Comparison of ENCODE assay signal across 12 cellular contexts in genomic region chr11:66718320-66718971, GRCh38. TPM values are rescaled to one million over a fixed set of nuclear protein-coding genes. Genes with fewer than 3 reads are reported as not detected.
DNase-seq lines count a peak whose midpoint lies in the region; ATAC-seq, FAIRE-seq and TF ChIP-seq lines count a peak whose summit lies in the region.
"Had no signal": no experiment of that assay in that cellular context is flagged by ENCODE, and none has a peak within 500 bp of the region (broad histone marks: within the 10 kb centered on the region; RNA-seq: fewer than 3 reads in every experiment).

No MANE protein-coding gene starts in this region.

- DNase-seq in astrocyte of the hippocampus (ENCODE audit: low read depth, low spot score), result peak; percentile 41
- peak; percentile 74 for DNase-seq in left kidney (ENCODE audit: low read depth, low spot score)
- DNase-seq in activated gamma-delta T cell (lab: John Stamatoyannopoulos, UW), result no peak
- DNase-seq in SW480 (ENCODE audit: low spot score), result no peak
- no peak for DNase-seq in GM12891 (ENCODE audit: insufficient read length, low spot score)
- DNase-seq: CD4-positive, CD25-positive, alpha-beta regulatory T cell; NCI-H1105 had no signal

- no peak for TF ChIP-seq POLR2A in GM12891 (IDR thresholded peaks at IDR 0.05; ENCODE audit: low read depth, low read length)

- 0 out of 2 replicates have a peak overlapping the region, but pooled peaks have one; percentile 7 for H3K9ac ChIP-seq in HUES48 (ENCODE audit: low read depth, low read length)

- no peaks in the 10 kb centered on the region for H3K27me3 ChIP-seq in HUES48 (ENCODE audit: control insufficient read depth, insufficient read depth, low read length)

- H3K27ac ChIP-seq in HUES48 (ENCODE audit: low read depth, low read length) (no peak overlapping the region), skin epidermis (peak overlapping the region in 20 of 21 experiments; percentile 37 to 88 (median 78))
- H3K27ac ChIP-seq: psoas muscle, tibial nerve had no signal

- H3K4me1 ChIP-seq in HUES48 (ENCODE audit: control insufficient read depth, insufficient read depth, low read length), result peaks cover 26% of the 10 kb centered on the region
- H3K4me1 ChIP-seq: psoas muscle, tibial nerve had no signal

- no peak for FAIRE-seq in GM12891 (lab: Jason Lieb, UNC)

- H3K9me3 ChIP-seq in HUES48 (ENCODE audit: control insufficient read depth, insufficient read depth, low read length), result no peaks in the 10 kb centered on the region
- H3K9me3 ChIP-seq: psoas muscle, tibial nerve had no signal

- peaks cover 43% of the 10 kb centered on the region for H3K36me3 ChIP-seq in HUES48 (ENCODE audit: control insufficient read depth, insufficient read depth, low read length)

- no peak for ATAC-seq in HG02840 (IDR thresholded peaks at IDR 0.05; ENCODE audit: low FRiP score, unreplicated experiment)
- ATAC-seq: psoas muscle had no signal

- H3K4me3 ChIP-seq in HUES48 (ENCODE audit: low read depth, low read length), result peak overlapping the region; percentile 12; the same call in 1 of the 2 replicates
- peak overlapping the region; percentile 24 to 44 (median 30) for H3K4me3 ChIP-seq in skin epidermis
- H3K4me3 ChIP-seq: psoas muscle, tibial nerve had no signal

TF ChIP-seq in GM12891, 5 proteins besides CTCF, POLR2A, EP300 and RAD21:
- no peak for TF ChIP-seq PAX5 (IDR thresholded peaks at IDR 0.05; ENCODE audit: insufficient read depth, low read length, severe bottlenecking)
- no peak for TF ChIP-seq SPI1 (IDR thresholded peaks at IDR 0.05; ENCODE audit: low read depth, low read length)
- no peak for TF ChIP-seq TAF1 (IDR thresholded peaks at IDR 0.05; ENCODE audit: low read depth, low read length)
- TF ChIP-seq POLR2AphosphoS5 (IDR thresholded peaks at IDR 0.05; ENCODE audit: low read depth, low read length), result no peak
- TF ChIP-seq POU2F2 (IDR thresholded peaks at IDR 0.05; ENCODE audit: low read depth, low read length), result no peak

RNA-seq across cellular contexts. Expression of gene SPTBN2, which starts 10.6 kb away (rescaled TPM):
- polyA plus RNA-seq in GM12891 (2012; ENCODE audit: low read depth, missing spikeins), result 0.31 TPM
- polyA plus RNA-seq: CD4-positive, CD25-positive, alpha-beta regulatory T cell had no signal

RNA-seq across cellular contexts. Expression of gene RBM4B, which starts 40.8 kb away (rescaled TPM):
- polyA plus RNA-seq in GM12891 (2012; ENCODE audit: low read depth, missing spikeins), result 11.9 TPM

Comparison
In these comparisons a context has a peak if more than half of its experiments do, and no peak if none do; other contexts are left out.
1. DNase-seq: peak in astrocyte of the hippocampus (single experiment) and left kidney (single experiment); none in activated gamma-delta T cell (single experiment), SW480 (single experiment) and GM12891 (single experiment).